In the genomic region with DNA sequence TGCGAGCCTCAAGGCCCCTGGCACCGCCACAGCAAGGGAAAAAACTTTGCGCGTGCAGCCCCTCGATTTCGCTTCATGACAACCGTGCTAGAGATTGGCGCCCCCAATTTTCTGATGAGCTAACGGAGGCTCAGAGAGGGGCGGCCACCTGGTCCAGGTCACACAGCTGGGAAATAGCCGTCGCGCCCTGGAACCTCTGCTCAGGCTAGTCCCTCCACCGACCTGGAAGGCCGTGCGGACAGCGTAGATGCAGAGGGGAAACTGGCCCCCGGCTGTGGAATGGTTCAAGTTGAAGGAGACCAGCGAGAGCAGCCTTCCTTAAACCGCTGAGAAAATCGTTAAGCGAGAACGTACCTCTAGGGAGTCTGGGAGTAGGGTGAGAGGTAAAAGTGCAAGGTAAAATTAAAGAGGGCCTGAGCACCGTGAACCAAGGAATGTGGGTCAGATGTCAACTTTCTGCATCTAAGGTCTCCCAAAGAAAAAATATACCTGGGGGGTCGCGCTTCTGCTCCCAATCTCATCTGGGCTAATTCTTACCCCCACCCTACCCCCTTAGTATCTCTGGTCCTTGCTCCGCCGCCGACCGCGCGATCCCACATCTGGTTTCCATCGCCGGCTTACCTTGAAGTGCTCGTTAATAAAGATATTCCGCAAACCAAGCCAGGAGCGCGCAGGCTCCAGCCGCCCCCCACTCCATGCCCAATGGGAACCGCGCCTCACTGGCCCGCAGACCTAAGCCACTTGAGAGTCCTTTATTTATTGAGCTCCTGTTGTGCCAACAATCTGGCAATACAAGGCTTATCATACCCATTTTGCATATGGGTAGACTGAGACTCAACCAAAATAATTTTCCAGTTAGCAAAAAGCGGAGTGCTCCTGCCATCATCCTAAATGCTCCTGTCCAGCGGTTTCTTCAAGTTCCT, we compare ENCODE assay signal across 18 cellular contexts. TPM values are rescaled to one million over a fixed set of nuclear protein-coding genes. Genes with fewer than 3 reads are reported as not detected.
"Had no signal": no experiment of that assay in that cellular context is flagged by ENCODE, and none has a peak within 500 bp of the region (broad histone marks: within the 10 kb centered on the region; RNA-seq: fewer than 3 reads in every experiment).

No MANE protein-coding gene starts in this region.

- H3K9me3 ChIP-seq: colonic mucosa, psoas muscle had no signal

- DNase-seq: activated CD4-positive, alpha-beta memory T cell treated with anti-CD3 and anti-CD28 coated beads for 36 hours; activated CD4-positive, CD25-positive, alpha-beta regulatory T cell treated with anti-CD3 and anti-CD28 coated beads, Interleukin-2, amount 50 U/mL, for 72 hours; activated CD8-positive, alpha-beta memory T cell treated with anti-CD3 and anti-CD28 coated beads, Interleukin-2, amount 50 U/mL, for 48 hours; activated naive CD4-positive, alpha-beta T cell; colonic mucosa; effector CD8-positive, alpha-beta T cell; left cardiac atrium; midbrain; occipital lobe; psoas muscle; sigmoid colon; stimulated activated CD4-positive, alpha-beta T cell treated with anti-CD3 and anti-CD28 coated beads, Interleukin-2, amount 100 ng/mL, for 24 hours; stimulated activated naive CD8-positive, alpha-beta T cell treated with anti-CD3 and anti-CD28 coated beads, Interleukin-15, Interleukin-2, amounts not matched to agents 100 U/mL and 50 U/mL, for 24 hours had no signal

- H3K27ac ChIP-seq: colonic mucosa, psoas muscle, sigmoid colon had no signal

- ATAC-seq: left cardiac atrium; SK-N-SH treated with all-trans-retinoic acid at 6 μM for 48 hours; stimulated activated naive CD8-positive, alpha-beta T cell treated with anti-CD3 and anti-CD28 coated beads, Interleukin-15, Interleukin-2, amounts not matched to agents 100 U/mL and 50 U/mL, for 24 hours had no signal

- H3K36me3 ChIP-seq: colonic mucosa, sigmoid colon had no signal

- H3K27ac Mint-ChIP-seq: activated CD4-positive, alpha-beta memory T cell treated with anti-CD3 and anti-CD28 coated beads for 36 hours had no signal

- H3K4me3 ChIP-seq: colonic mucosa, lung, sigmoid colon had no signal

- H3K36me3 Mint-ChIP-seq: activated CD4-positive, alpha-beta memory T cell treated with anti-CD3 and anti-CD28 coated beads for 36 hours had no signal

- H3K9me3 Mint-ChIP-seq: activated CD4-positive, alpha-beta memory T cell treated with anti-CD3 and anti-CD28 coated beads for 36 hours; T-helper 2 cell treated with Interferon-gamma antibody and Interleukin-4, amounts not matched to agents 5 μg/mL and 100 μg/mL, for 36 hours had no signal

RNA-seq across cellular contexts. Expression of a gene that starts 1.7 kb away (rescaled TPM):
- total RNA-seq: activated CD4-positive, alpha-beta memory T cell treated with anti-CD3 and anti-CD28 coated beads for 36 hours; colonic mucosa; epithelial cell of proximal tubule; sigmoid colon; ureter had no signal
